12 cellular contexts compared by ENCODE assay signal in the genomic region with DNA sequence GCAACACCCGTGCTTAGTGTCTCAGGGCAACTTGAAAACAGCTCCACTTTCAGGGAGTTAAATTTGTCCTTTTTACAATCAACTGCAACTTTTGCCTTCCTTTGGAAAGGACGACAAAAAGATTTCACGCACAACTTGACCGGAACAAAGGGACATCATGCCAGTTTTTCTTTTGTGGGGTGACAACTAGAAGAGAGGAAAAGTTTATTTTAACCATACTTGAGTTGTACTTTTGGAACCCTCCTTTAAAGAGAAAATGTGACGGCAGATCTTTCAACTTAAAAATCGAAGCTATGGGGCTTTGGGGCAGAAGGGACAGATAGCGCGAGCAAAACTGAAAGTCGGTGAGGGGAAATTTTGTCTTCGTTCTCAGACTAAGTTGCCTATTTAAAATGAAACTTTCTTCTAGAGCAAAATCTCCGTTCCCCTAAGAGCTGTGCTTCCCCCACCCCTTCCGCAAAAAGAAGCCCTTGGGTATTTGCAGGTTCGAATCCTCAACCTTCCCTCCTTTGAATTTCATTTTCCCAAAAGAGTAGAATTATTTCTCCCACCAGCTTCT. TPM values are rescaled to one million over a fixed set of nuclear protein-coding genes. Genes with fewer than 3 reads are reported as not detected.
A peak's percentile ranks its signal among the peaks of the same experiment; 100 is the strongest.
DNase-seq lines count a peak whose midpoint lies in the region; ATAC-seq and TF ChIP-seq lines count a peak whose summit lies in the region.
"Had no signal": no experiment of that assay in that cellular context is flagged by ENCODE, and none has a peak within 500 bp of the region (broad histone marks: within the 10 kb centered on the region; RNA-seq: fewer than 3 reads in every experiment).

No MANE protein-coding gene starts in this region.

- H3K4me1 Mint-ChIP-seq in CD14-positive monocyte, result peaks cover 33% of the 10 kb centered on the region
- H3K4me1 Mint-ChIP-seq in activated T-helper 2 cell treated with anti-CD3 and anti-CD28 coated beads, Interferon-gamma antibody, Interleukin-2, Interleukin-4, amounts not matched to agents 10 μg/mL and 5 μg/mL and 100 μg/mL, durations not matched to agents 14 hours and 24 hours and 36 hours (ENCODE audit: low read depth), result peaks cover 4% of the 10 kb centered on the region

- intact Hi-C loops in CD14-positive monocyte (cut with micrococcal nuclease) (no loop called here), adrenal gland (cut with DNase I) (no loop called here)
- intact Hi-C loops in activated T-helper 2 cell treated with anti-CD3 and anti-CD28 coated beads, Interferon-gamma antibody, Interleukin-2, Interleukin-4, amounts not matched to agents 10 μg/mL and 5 μg/mL and 100 μg/mL, durations not matched to agents 14 hours and 24 hours and 36 hours (cut with micrococcal nuclease), result loop anchor here (1.0 to 10.0 kb wide), 4 partner anchors 8 to 645 kb away; a partner anchor contains a TSS

- H3K9me3 Mint-ChIP-seq in CD14-positive monocyte, result peaks cover 8 to 62% (median 51%) of the 10 kb centered on the region in 7 donors
- peaks cover 5% of the 10 kb centered on the region for H3K9me3 Mint-ChIP-seq in activated T-helper 2 cell treated with anti-CD3 and anti-CD28 coated beads, Interferon-gamma antibody, Interleukin-2, Interleukin-4, amounts not matched to agents 10 μg/mL and 5 μg/mL and 100 μg/mL, durations not matched to agents 14 hours and 24 hours and 36 hours

- 14 to 18% (median 17%) methylated on average over 13 of the region's 13 CpGs for WGBS in adrenal gland, 4 donors

- H3K36me3 Mint-ChIP-seq in CD14-positive monocyte, result peaks cover 10 to 14% of the 10 kb centered on the region in 2 donors
- no peaks in the 10 kb centered on the region for H3K36me3 Mint-ChIP-seq in activated T-helper 2 cell treated with anti-CD3 and anti-CD28 coated beads, Interferon-gamma antibody, Interleukin-2, Interleukin-4, amounts not matched to agents 10 μg/mL and 5 μg/mL and 100 μg/mL, durations not matched to agents 14 hours and 24 hours and 36 hours (ENCODE audit: low read depth)
- H3K36me3 Mint-ChIP-seq: memory B cell had no signal

- no peak for DNase-seq in CD14-positive monocyte (ENCODE audit: low spot score)
- peak; percentile 82 for DNase-seq in GM13976 (ENCODE audit: low spot score)
- DNase-seq in activated T-helper 2 cell treated with anti-CD3 and anti-CD28 coated beads, Interferon-gamma antibody, Interleukin-2, Interleukin-4, amounts not matched to agents 10 μg/mL and 5 μg/mL and 100 μg/mL, durations not matched to agents 14 hours and 24 hours and 36 hours (ENCODE audit: low spot score), result no peak
- DNase-seq in NCI-H1694 treated with DMSO at 0.1 percent for 48 hours (lab: John Stamatoyannopoulos, UW), result no peak
- DNase-seq in NCI-H1930 (lab: John Stamatoyannopoulos, UW), result no peak
- no peak for DNase-seq in adrenal gland
- DNase-seq: gastrocnemius medialis, NCI-H345, RPMI8226 had no signal

- peaks cover 6 to 9% of the 10 kb centered on the region in 2 donors for H3K9me3 ChIP-seq in muscle layer of duodenum (ENCODE audit: control insufficient read depth in 1 of 2, low read length in 2 of 2)
- no peaks in the 10 kb centered on the region for H3K9me3 ChIP-seq in adrenal gland (replicated peaks in 1 of 3)
- H3K9me3 ChIP-seq: gastrocnemius medialis had no signal

- H3K36me3 ChIP-seq in muscle layer of duodenum (ENCODE audit: control insufficient read depth in 1 of 2, insufficient read depth in 2 of 2, low read length in 2 of 2) (no peaks in the 10 kb centered on the region), adrenal gland (replicated peaks in 1 of 2) (no peaks in the 10 kb centered on the region)
- H3K36me3 ChIP-seq: gastrocnemius medialis had no signal

- TF ChIP-seq CTCF in CD14-positive monocyte (IDR thresholded peaks at IDR 0.05) (no peak), GM13976 (IDR thresholded peaks at IDR 0.05; ENCODE audit: borderline replicate concordance, control extremely low read depth, extremely low read depth, insufficient read depth, missing control alignments) (no peak), adrenal gland (IDR thresholded peaks at IDR 0.05) (no peak)

- H3K27ac Mint-ChIP-seq in CD14-positive monocyte, result no peak overlapping the region
- peak overlapping the region; percentile 12 for H3K27ac Mint-ChIP-seq in activated T-helper 2 cell treated with anti-CD3 and anti-CD28 coated beads, Interferon-gamma antibody, Interleukin-2, Interleukin-4, amounts not matched to agents 10 μg/mL and 5 μg/mL and 100 μg/mL, durations not matched to agents 14 hours and 24 hours and 36 hours
- H3K27ac Mint-ChIP-seq: memory B cell had no signal

- in situ Hi-C loops in GM13976 (cut with MboI; ENCODE audit: low sequenced_read_pairs, unreplicated experiment), result loop anchor here (25.0 kb wide), 1 partner anchor 567 kb away; no protein-coding TSS in a partner anchor

- no peak for TF ChIP-seq POLR2A in adrenal gland (IDR thresholded peaks at IDR 0.05)

- H3K4me3 Mint-ChIP-seq in CD14-positive monocyte, result peak overlapping the region; percentile 17 to 86
- no peak overlapping the region for H3K4me3 Mint-ChIP-seq in activated T-helper 2 cell treated with anti-CD3 and anti-CD28 coated beads, Interferon-gamma antibody, Interleukin-2, Interleukin-4, amounts not matched to agents 10 μg/mL and 5 μg/mL and 100 μg/mL, durations not matched to agents 14 hours and 24 hours and 36 hours (ENCODE audit: low read depth)
- H3K4me3 Mint-ChIP-seq: memory B cell had no signal

- H3K27me3 ChIP-seq in muscle layer of duodenum (ENCODE audit: low read depth, low read length), result peaks cover 60% of the 10 kb centered on the region
- H3K27me3 ChIP-seq in adrenal gland, result peaks cover 75% of the 10 kb centered on the region

- H3K27me3 Mint-ChIP-seq in CD14-positive monocyte (ENCODE audit: low read depth in 3 of 3), result peaks cover 92 to 98% (median 94%) of the 10 kb centered on the region in 3 donors
- H3K27me3 Mint-ChIP-seq in activated T-helper 2 cell treated with anti-CD3 and anti-CD28 coated beads, Interferon-gamma antibody, Interleukin-2, Interleukin-4, amounts not matched to agents 10 μg/mL and 5 μg/mL and 100 μg/mL, durations not matched to agents 14 hours and 24 hours and 36 hours (ENCODE audit: low read depth), result peaks cover 75% of the 10 kb centered on the region

- peaks cover 0 to 34% of the 10 kb centered on the region in 2 donors for H3K4me1 ChIP-seq in muscle layer of duodenum (ENCODE audit: control insufficient read depth in 1 of 2, insufficient read depth in 2 of 2, low read length in 2 of 2)
- peaks cover 0 to 12% of the 10 kb centered on the region in 2 donors for H3K4me1 ChIP-seq in adrenal gland (replicated peaks in 1 of 2)

- H3K27ac ChIP-seq in muscle layer of duodenum (ENCODE audit: low read length) (peak overlapping the region; percentile 92), adrenal gland (no peak overlapping the region)
- H3K27ac ChIP-seq: gastrocnemius medialis had no signal

- no peak for ATAC-seq in GM19397 (IDR thresholded peaks at IDR 0.05; ENCODE audit: unreplicated experiment)
- ATAC-seq: gastrocnemius medialis had no signal

- H3K4me3 ChIP-seq in muscle layer of duodenum (ENCODE audit: low read depth in 1 of 2, low read length in 2 of 2) (peak overlapping the region; percentile 38 to 67), adrenal gland (peak overlapping the region in 1 of 4 donors; percentile 18)

RNA-seq across cellular contexts. Expression of a gene that starts 5.5 kb away (rescaled TPM):
- polyA plus RNA-seq in CD14-positive monocyte (not detected), adrenal gland (under 1 TPM; 0.07 to 0.59 (median 0.08) TPM)
- not detected in 2 replicates for total RNA-seq in activated T-helper 2 cell treated with anti-CD3 and anti-CD28 coated beads, Interferon-gamma antibody, Interleukin-2, Interleukin-4, amounts not matched to agents 10 μg/mL and 5 μg/mL and 100 μg/mL, durations not matched to agents 14 hours and 24 hours and 36 hours
- 1 to 10 TPM in 1 of 8 donors, under 1 TPM in 6, not detected in 1; 0.14 to 4.6 (median 0.23) TPM for total RNA-seq in adrenal gland
